In genomic region chrX:130081421-130082045, GRCh38 we compare ENCODE assay signal across 9 cellular contexts. TPM values are rescaled to one million over a fixed set of nuclear protein-coding genes. Genes with fewer than 3 reads are reported as not detected.
A peak's percentile ranks its signal among the peaks of the same experiment; 100 is the strongest.
DNase-seq lines count a peak whose midpoint lies in the region; ATAC-seq and TF ChIP-seq lines count a peak whose summit lies in the region.
"Had no signal": no experiment of that assay in that cellular context is flagged by ENCODE, and none has a peak within 500 bp of the region (broad histone marks: within the 10 kb centered on the region; RNA-seq: fewer than 3 reads in every experiment).

No MANE protein-coding gene starts in this region.

- no peak for ATAC-seq in T-helper 17 cell
- ATAC-seq in GM21529 (IDR thresholded peaks at IDR 0.05; ENCODE audit: unreplicated experiment) = no peak
- ATAC-seq in WTC11 = no peak

- TF ChIP-seq CTCF in tibial artery (IDR thresholded peaks at IDR 0.05) = no peak
- TF ChIP-seq CTCF in WTC11 (IDR thresholded peaks at IDR 0.05) = no peak

- H3K36me3 ChIP-seq in tibial artery = no peaks in the 10 kb centered on the region

- intact Hi-C loops in tibial artery (cut with DNase I; ENCODE audit: low total_unique reads) = loop anchor here (5.0 kb wide), 2 partner anchors 41 to 111 kb away; no protein-coding TSS in a partner anchor

- H3K27ac ChIP-seq in tibial artery = peak overlapping the region; percentile 56 to 59

- no peaks in the 10 kb centered on the region for H3K9me3 Mint-ChIP-seq in activated T-cell treated with anti-CD3 and anti-CD28 coated beads, Interleukin-2, amount 50 U/mL, for 24 hours
- no peaks in the 10 kb centered on the region for H3K9me3 Mint-ChIP-seq in WTC11

- peak overlapping the region; percentile 89 for H3K27ac Mint-ChIP-seq in activated T-cell treated with anti-CD3 and anti-CD28 coated beads, Interleukin-2, amount 50 U/mL, for 24 hours
- peak overlapping the region; percentile 83 for H3K27ac Mint-ChIP-seq in T-helper 17 cell
- no peak overlapping the region for H3K27ac Mint-ChIP-seq in WTC11

- peaks cover 28% of the 10 kb centered on the region for H3K36me3 Mint-ChIP-seq in activated T-cell treated with anti-CD3 and anti-CD28 coated beads, Interleukin-2, amount 50 U/mL, for 24 hours (ENCODE audit: low read depth)
- H3K36me3 Mint-ChIP-seq in T-helper 17 cell (ENCODE audit: low read depth) (no peaks in the 10 kb centered on the region), WTC11 (no peaks in the 10 kb centered on the region)

- DNase-seq in activated T-cell treated with anti-CD3 and anti-CD28 coated beads, Interleukin-2, amount 50 U/mL, for 24 hours = no peak
- DNase-seq in activated T-cell treated with anti-CD3 and anti-CD28 coated beads, Interleukin-2, amount 50 U/mL, for 48 hours = no peak
- no peak for DNase-seq in T-helper 17 cell
- peak; percentile 48 for DNase-seq in hepatic stellate cell (ENCODE audit: low spot score)
- peak in 1 of 2 donors; percentile 64 for DNase-seq in tibial artery
- no peak for DNase-seq in medulla oblongata (ENCODE audit: extremely low spot score)
- DNase-seq in WTC11 (ENCODE audit: low spot score) = no peak
- DNase-seq: NCI-H187 treated with DMSO at 0.1 percent for 48 hours had no signal

- peaks cover 11% of the 10 kb centered on the region for H3K27me3 Mint-ChIP-seq in activated T-cell treated with anti-CD3 and anti-CD28 coated beads, Interleukin-2, amount 50 U/mL, for 24 hours
- H3K27me3 Mint-ChIP-seq in T-helper 17 cell = no peaks in the 10 kb centered on the region
- no peaks in the 10 kb centered on the region for H3K27me3 Mint-ChIP-seq in WTC11 (ENCODE audit: low read depth)

- H3K9me3 ChIP-seq in T-helper 17 cell (ENCODE audit: control insufficient read depth, low read length, poor library complexity, severe bottlenecking) (no peaks in the 10 kb centered on the region), tibial artery (no peaks in the 10 kb centered on the region)

- no peak overlapping the region for H3K4me3 Mint-ChIP-seq in activated T-cell treated with anti-CD3 and anti-CD28 coated beads, Interleukin-2, amount 50 U/mL, for 24 hours
- H3K4me3 Mint-ChIP-seq in T-helper 17 cell = peak overlapping the region; percentile 82
- no peak overlapping the region for H3K4me3 Mint-ChIP-seq in WTC11

- peaks cover 0 to 24% (median 2%) of the 10 kb centered on the region in 4 donors for H3K4me1 ChIP-seq in tibial artery

- CTCF ChIA-PET in WTC11 (lab: Charles Lee) = interaction anchor here (1.6 to 2.7 kb wide), 2 partner anchors 21 to 27 kb away, joined by 4 to 13 read pairs; no protein-coding TSS in a partner anchor

- POLR2A ChIA-PET in WTC11 (lab: Charles Lee) = interaction anchor here (0.5 kb wide), 1 partner anchor 39 kb away, joined by 4 read pairs; no protein-coding TSS in a partner anchor

- H3K4me1 Mint-ChIP-seq in activated T-cell treated with anti-CD3 and anti-CD28 coated beads, Interleukin-2, amount 50 U/mL, for 24 hours (ENCODE audit: low read depth) = peaks cover 65% of the 10 kb centered on the region
- H3K4me1 Mint-ChIP-seq in T-helper 17 cell = peaks cover 33% of the 10 kb centered on the region
- peaks cover 20% of the 10 kb centered on the region for H3K4me1 Mint-ChIP-seq in WTC11

- H3K4me3 ChIP-seq in tibial artery = no peak overlapping the region

- H3K27me3 ChIP-seq in tibial artery = no peaks in the 10 kb centered on the region

TF ChIP-seq in WTC11, 78 proteins besides CTCF, POLR2A, EP300 and RAD21:
- TF ChIP-seq TEAD1 (CRISPR knock-in tag; IDR thresholded peaks at IDR 0.05) (no peak), HMGA2 (CRISPR knock-in tag; IDR thresholded peaks at IDR 0.05) (no peak), ZNF416 (CRISPR knock-in tag; IDR thresholded peaks at IDR 0.05) (no peak), RORB (CRISPR knock-in tag; IDR thresholded peaks at IDR 0.05) (no peak), ESRRA (CRISPR knock-in tag; IDR thresholded peaks at IDR 0.05; ENCODE audit: borderline replicate concordance) (no peak)
- TF ChIP-seq, protein P1, sequence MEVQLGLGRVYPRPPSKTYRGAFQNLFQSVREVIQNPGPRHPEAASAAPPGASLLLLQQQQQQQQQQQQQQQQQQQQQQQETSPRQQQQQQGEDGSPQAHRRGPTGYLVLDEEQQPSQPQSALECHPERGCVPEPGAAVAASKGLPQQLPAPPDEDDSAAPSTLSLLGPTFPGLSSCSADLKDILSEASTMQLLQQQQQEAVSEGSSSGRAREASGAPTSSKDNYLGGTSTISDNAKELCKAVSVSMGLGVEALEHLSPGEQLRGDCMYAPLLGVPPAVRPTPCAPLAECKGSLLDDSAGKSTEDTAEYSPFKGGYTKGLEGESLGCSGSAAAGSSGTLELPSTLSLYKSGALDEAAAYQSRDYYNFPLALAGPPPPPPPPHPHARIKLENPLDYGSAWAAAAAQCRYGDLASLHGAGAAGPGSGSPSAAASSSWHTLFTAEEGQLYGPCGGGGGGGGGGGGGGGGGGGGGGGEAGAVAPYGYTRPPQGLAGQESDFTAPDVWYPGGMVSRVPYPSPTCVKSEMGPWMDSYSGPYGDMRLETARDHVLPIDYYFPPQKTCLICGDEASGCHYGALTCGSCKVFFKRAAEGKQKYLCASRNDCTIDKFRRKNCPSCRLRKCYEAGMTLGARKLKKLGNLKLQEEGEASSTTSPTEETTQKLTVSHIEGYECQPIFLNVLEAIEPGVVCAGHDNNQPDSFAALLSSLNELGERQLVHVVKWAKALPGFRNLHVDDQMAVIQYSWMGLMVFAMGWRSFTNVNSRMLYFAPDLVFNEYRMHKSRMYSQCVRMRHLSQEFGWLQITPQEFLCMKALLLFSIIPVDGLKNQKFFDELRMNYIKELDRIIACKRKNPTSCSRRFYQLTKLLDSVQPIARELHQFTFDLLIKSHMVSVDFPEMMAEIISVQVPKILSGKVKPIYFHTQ (CRISPR knock-in tag; IDR thresholded peaks at IDR 0.05) = no peak

RNA-seq across cellular contexts. Expression of gene ELF4, which starts 28.8 kb away (rescaled TPM):
- total RNA-seq in T-helper 17 cell (10 to 100 TPM; 28.4 to 34.6 TPM), WTC11 (2021) (1.7 to 1.9 TPM (median 1.9 TPM) in 3 replicates)

Comparison
In these comparisons a context has a peak if more than half of its experiments do, and no peak if none do; other contexts are left out.
1. RNA of gene ELF4, which starts 28.8 kb away (total RNA-seq): 28.4 to 34.6 TPM in T-helper 17 cell; 1.7 to 1.9 TPM in WTC11; every median in the first group is over 10 times any median in the second.